In the genomic region with DNA sequence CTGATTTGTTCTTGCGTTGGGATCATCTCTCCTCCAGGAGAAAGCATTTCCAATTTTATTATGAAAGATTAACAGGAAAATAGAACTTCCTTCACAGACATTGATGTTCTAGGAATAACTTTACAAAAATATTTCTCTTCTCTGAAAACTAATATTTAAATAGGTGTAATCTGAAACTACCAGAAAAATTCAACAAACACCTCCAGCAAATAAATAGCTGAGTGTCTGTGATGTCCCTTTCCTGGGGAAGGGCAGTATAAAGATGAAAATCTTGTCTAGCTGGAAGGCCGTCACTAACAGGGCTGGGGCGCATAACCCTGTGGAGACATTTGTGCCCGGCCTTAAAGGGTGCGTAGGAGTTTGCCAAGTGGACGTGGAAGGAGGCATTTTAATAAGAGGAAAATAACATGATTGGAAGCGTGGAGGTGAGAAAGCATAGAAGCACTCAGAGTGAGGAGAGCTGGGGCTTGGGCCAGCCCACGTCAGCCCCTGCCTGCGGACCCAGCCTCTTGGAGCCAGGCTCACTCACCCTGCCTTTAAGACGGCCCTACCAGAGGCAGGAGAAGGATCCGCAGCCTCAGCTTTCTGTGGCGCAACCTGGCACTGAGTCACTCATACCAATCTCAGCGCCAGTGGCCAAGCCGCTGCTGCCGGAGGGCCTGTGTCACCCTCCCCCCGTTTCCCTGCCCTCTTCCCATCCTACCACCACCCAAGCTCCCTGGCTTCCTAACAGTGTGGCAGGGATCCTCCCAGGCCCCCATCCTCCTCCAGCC, we compare ENCODE assay signal across 8 cellular contexts.
DNase-seq lines count a peak whose midpoint lies in the region; ATAC-seq lines count a peak whose summit lies in the region.

No MANE protein-coding gene starts in this region.

- H3K4me1 ChIP-seq in mucosa of rectum (ENCODE audit: control insufficient read depth in 2 of 2, insufficient read depth in 2 of 2, low read length in 2 of 2), result no peaks in the 10 kb centered on the region

- DNase-seq in MG63 (peak; percentile 97), COR-L47 (lab: John Stamatoyannopoulos, UW) (no peak), NCI-H526 (lab: John Stamatoyannopoulos, UW) (no peak), NCI-H526 treated with DMSO at 0.1 percent for 48 hours (lab: John Stamatoyannopoulos, UW) (no peak)
- DNase-seq in activated effector memory CD4-positive, alpha-beta T cell treated with anti-CD3 and anti-CD28 coated beads, Interleukin-2, amount 50 U/mL, for 16 hours, result peak; percentile 84
- no peak for DNase-seq in central memory CD4-positive, alpha-beta T cell

- peak overlapping the region in 1 of 2 donors; percentile 29 for H3K9ac ChIP-seq in mucosa of rectum (ENCODE audit: low read depth in 1 of 2, low read length in 2 of 2)

- H3K9me3 ChIP-seq in MG63 (no peaks in the 10 kb centered on the region), mucosa of rectum (ENCODE audit: control insufficient read depth in 2 of 2, low read length in 2 of 2) (no peaks in the 10 kb centered on the region)

- peak; percentile 37 for ATAC-seq in GM19455 (IDR thresholded peaks at IDR 0.05; ENCODE audit: unreplicated experiment)

- peak overlapping the region; percentile 25 to 59 for H3K27ac ChIP-seq in mucosa of rectum (ENCODE audit: low read depth in 2 of 2, low read length in 2 of 2)

- H3K27me3 ChIP-seq in MG63 (no peaks in the 10 kb centered on the region), mucosa of rectum (ENCODE audit: control insufficient read depth in 2 of 2, insufficient read depth in 2 of 2, low read length in 2 of 2) (no peaks in the 10 kb centered on the region)

- H3K36me3 ChIP-seq in MG63 (no peaks in the 10 kb centered on the region), mucosa of rectum (ENCODE audit: control insufficient read depth in 2 of 2, insufficient read depth in 2 of 2, low read length in 2 of 2) (no peaks in the 10 kb centered on the region)

- no peak overlapping the region for H3K4me3 ChIP-seq in MG63
- peak overlapping the region in 1 of 2 donors; percentile 45 for H3K4me3 ChIP-seq in mucosa of rectum (ENCODE audit: low read length in 2 of 2)

Comparison
In these comparisons a context has a peak if more than half of its experiments do, and no peak if none do; other contexts are left out.
1. DNase-seq: peak in MG63 (single experiment) and activated effector memory CD4-positive, alpha-beta T cell treated with anti-CD3 and anti-CD28 coated beads, Interleukin-2, amount 50 U/mL, for 16 hours (single experiment); none in COR-L47 (single experiment), NCI-H526 (0 of 2), central memory CD4-positive, alpha-beta T cell (single experiment) and NCI-H526 treated with DMSO at 0.1 percent for 48 hours (single experiment).